In the genomic region with DNA sequence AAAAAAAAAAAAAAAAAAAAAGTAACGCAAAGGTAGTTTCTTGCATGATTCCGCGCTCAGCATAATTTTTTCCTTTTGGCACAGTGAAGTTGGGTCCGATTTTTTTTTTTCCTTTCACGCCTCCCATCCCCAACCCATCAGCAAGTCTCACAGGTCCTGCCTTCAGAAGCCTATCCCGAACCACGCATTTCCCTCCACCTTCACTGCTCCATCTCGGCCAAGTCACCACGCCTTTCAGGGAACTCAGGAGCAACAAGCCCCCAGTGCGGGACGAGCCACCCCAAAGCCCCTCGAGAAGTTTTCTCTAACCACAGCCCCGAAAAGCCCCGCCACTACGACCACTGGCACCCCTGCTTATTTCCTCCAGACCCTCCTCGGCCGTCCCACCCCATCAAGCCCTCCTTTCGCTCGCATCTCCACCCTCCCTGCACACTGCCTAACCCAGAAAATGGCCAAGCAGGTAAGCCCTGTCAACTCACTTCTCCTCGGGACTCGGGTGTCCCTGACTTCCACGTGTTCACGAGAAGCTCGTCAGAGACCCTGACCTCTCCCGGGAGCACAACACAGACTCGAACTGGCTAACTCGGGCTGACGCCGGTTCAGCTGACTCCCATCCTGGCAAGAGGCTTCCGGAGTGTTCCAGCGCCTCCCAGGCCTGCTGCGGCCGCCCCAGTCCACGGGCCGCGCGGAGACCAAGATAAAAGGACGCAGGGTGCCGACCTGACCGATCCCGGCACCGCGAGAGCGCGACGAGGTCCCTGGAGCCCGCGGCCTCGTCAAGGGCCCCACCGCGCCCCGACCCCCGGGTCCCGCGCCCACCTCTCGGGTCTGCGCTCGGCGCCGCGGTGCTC, we compare ENCODE assay signal across 1 cellular context.
TF ChIP-seq lines count a peak whose summit lies in the region.

No MANE protein-coding gene starts in this region.

TF ChIP-seq in HepG2, 621 proteins besides CTCF, POLR2A, EP300 and RAD21 (continued from another document):
- TF ChIP-seq, protein P1, sequence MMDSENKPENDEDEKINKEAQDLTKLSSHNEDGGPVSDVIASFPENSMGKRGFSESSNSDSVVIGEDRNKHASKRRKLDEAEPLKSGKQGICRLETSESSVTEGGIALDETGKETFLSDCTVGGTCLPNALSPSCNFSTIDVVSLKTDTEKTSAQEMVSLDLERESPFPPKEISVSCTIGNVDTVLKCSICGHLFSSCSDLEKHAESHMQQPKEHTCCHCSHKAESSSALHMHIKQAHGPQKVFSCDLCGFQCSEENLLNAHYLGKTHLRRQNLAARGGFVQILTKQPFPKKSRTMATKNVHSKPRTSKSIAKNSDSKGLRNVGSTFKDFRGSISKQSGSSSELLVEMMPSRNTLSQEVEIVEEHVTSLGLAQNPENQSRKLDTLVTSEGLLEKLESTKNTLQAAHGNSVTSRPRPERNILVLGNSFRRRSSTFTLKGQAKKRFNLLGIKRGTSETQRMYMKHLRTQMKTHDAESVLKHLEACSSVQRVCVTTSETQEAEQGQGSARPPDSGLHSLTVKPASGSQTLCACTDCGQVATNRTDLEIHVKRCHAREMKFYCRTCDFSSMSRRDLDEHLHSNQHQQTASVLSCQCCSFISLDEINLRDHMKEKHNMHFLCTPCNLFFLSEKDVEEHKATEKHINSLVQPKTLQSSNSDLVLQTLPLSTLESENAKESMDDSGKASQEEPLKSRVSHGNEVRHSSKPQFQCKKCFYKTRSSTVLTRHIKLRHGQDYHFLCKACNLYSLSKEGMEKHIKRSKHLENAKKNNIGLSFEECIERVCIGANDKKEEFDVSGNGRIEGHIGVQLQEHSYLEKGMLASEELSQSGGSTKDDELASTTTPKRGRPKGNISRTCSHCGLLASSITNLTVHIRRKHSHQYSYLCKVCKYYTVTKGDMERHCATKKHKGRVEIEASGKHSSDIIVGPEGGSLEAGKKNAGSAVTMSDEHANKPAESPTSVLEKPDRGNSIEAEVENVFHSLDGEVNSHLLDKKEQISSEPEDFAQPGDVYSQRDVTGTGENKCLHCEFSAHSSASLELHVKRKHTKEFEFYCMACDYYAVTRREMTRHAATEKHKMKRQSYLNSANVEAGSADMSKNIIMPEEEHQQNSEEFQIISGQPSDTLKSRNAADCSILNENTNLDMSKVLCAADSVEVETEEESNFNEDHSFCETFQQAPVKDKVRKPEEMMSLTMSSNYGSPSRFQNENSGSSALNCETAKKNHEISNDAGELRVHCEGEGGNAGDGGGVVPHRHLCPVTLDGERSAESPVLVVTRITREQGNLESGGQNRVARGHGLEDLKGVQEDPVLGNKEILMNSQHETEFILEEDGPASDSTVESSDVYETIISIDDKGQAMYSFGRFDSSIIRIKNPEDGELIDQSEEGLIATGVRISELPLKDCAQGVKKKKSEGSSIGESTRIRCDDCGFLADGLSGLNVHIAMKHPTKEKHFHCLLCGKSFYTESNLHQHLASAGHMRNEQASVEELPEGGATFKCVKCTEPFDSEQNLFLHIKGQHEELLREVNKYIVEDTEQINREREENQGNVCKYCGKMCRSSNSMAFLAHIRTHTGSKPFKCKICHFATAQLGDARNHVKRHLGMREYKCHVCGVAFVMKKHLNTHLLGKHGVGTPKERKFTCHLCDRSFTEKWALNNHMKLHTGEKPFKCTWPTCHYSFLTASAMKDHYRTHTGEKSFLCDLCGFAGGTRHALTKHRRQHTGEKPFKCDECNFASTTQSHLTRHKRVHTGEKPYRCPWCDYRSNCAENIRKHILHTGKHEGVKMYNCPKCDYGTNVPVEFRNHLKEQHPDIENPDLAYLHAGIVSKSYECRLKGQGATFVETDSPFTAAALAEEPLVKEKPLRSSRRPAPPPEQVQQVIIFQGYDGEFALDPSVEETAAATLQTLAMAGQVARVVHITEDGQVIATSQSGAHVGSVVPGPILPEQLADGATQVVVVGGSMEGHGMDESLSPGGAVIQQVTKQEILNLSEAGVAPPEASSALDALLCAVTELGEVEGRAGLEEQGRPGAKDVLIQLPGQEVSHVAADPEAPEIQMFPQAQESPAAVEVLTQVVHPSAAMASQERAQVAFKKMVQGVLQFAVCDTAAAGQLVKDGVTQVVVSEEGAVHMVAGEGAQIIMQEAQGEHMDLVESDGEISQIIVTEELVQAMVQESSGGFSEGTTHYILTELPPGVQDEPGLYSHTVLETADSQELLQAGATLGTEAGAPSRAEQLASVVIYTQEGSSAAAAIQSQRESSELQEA (CRISPR knock-in tag; IDR thresholded peaks at IDR 0.05; ENCODE audit: not compliant biosample characterization) = no peak
- no peak for TF ChIP-seq ZNF234 (CRISPR knock-in tag; conservative IDR thresholded peaks at IDR 0.05)
- TF ChIP-seq NFYB (CRISPR knock-in tag; IDR thresholded peaks at IDR 0.05) = no peak
- no peak for TF ChIP-seq FIP1L1 (IDR thresholded peaks at IDR 0.05; ENCODE audit: borderline replicate concordance, insufficient read depth, low read depth, low read length)
- TF ChIP-seq NR2C2 (CRISPR knock-in tag; IDR thresholded peaks at IDR 0.05; ENCODE audit: borderline replicate concordance) = no peak
- TF ChIP-seq ZNF883 (CRISPR knock-in tag; IDR thresholded peaks at IDR 0.05; ENCODE audit: not compliant biosample characterization) = no peak
- peak; percentile 38; the same call in 1 of the 2 replicates for TF ChIP-seq GABPB1 (CRISPR knock-in tag; IDR thresholded peaks at IDR 0.05)
- TF ChIP-seq ZNF224 (CRISPR knock-in tag; IDR thresholded peaks at IDR 0.05) = 0 out of 2 replicates have a peak, but pooled peaks have one; percentile 21
- TF ChIP-seq, protein P2, sequence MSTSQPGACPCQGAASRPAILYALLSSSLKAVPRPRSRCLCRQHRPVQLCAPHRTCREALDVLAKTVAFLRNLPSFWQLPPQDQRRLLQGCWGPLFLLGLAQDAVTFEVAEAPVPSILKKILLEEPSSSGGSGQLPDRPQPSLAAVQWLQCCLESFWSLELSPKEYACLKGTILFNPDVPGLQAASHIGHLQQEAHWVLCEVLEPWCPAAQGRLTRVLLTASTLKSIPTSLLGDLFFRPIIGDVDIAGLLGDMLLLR (CRISPR knock-in tag; IDR thresholded peaks at IDR 0.05) = 0 out of 2 replicates have a peak, but pooled peaks have one; percentile 41
- TF ChIP-seq ZNF703 (CRISPR knock-in tag; IDR thresholded peaks at IDR 0.05; ENCODE audit: borderline replicate concordance) = 0 out of 2 replicates have a peak, but pooled peaks have one; percentile 29
- 0 out of 3 replicates have a peak, but pooled peaks have one; percentile 17 for TF ChIP-seq MXI1 (IDR thresholded peaks at IDR 0.05; ENCODE audit: borderline replicate concordance, low read depth, low read length)
- TF ChIP-seq RAD51 (IDR thresholded peaks at IDR 0.05; ENCODE audit: borderline replicate concordance) = no peak
- no peak for TF ChIP-seq SMC3 (IDR thresholded peaks at IDR 0.05; ENCODE audit: low read length)
